ENCODE assay signal across 8 cellular contexts in the genomic region with DNA sequence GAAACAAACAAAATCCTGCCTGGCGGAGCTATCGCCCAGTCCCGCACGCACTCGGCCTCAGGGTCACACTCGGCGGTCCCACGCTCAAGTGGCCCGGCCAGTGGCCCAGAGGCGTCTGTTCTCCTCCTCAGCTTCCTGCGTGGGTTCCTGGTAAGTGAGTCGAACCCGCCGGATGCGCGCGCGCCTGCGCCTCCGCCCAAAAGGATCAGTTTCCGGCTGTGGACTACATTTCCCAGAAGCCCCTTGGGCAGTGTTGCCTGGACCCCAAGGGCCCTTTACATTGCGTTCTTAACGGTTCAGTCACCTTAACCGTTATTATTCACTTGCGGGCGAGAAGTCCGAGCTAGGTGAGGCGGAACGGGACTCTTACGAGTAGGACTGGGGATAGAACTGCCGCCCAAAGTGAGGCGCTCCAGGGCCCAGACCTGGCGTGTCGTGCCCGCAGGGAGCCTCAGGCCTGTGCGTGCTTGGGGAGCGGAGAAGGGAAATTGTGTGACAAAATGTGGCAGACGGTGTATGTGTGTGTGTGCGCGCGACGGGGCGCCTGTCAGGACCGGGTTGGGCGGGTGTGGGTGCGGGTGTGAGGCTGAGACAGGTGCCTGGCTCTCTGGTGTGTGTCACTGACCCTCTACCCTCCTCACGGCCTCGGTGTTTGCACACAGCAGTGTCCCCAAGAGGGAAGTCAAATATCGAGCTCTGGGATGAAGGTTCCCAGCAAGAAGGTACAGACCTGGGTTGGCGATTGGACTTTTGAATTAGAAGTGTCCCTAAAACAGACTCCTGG. TPM values are rescaled to one million over a fixed set of nuclear protein-coding genes. Genes with fewer than 3 reads are reported as not detected.
DNase-seq lines count a peak whose midpoint lies in the region; ATAC-seq, FAIRE-seq and TF ChIP-seq lines count a peak whose summit lies in the region.

A gene (plus strand): TSS at position 250 of the 784 bp plus-strand sequence. CDS start 1,267 bp downstream, outside the sequence.

- peak; percentile 85 for DNase-seq in GM12892 (ENCODE audit: insufficient read length)
- peak; percentile 80 for DNase-seq in NCI-H1694 (lab: John Stamatoyannopoulos, UW)
- DNase-seq in T-helper 1 cell: peak; percentile 75 to 94 (median 81)
- peak; percentile 70 for DNase-seq in amniotic stem cell (lab: John Stamatoyannopoulos, UW)
- peak; percentile 92 for DNase-seq in left ventricle myocardium inferior
- DNase-seq in posterior vena cava (ENCODE audit: low spot score): peak; percentile 97
- peak; percentile 95 for DNase-seq in upper lobe of right lung

- TF ChIP-seq CTCF in left ventricle myocardium inferior (IDR thresholded peaks at IDR 0.05; ENCODE audit: borderline replicate concordance): no peak
- TF ChIP-seq CTCF in upper lobe of right lung (IDR thresholded peaks at IDR 0.05): no peak

- intact Hi-C loops in left ventricle myocardium inferior (cut with micrococcal nuclease): no loop called here
- intact Hi-C loops in posterior vena cava (cut with DNase I): no loop called here
- intact Hi-C loops in upper lobe of right lung (cut with DNase I): no loop called here

- H3K4me1 ChIP-seq in left ventricle myocardium inferior (peaks cover 24% of the 10 kb centered on the region), upper lobe of right lung (peaks cover 10% of the 10 kb centered on the region)

- peak within 1 kb of the TSS; percentile 75 for H3K4me3 ChIP-seq in left ventricle myocardium inferior
- peak within 1 kb of the TSS; percentile 76 for H3K4me3 ChIP-seq in upper lobe of right lung

- FAIRE-seq in GM12892 (lab: Jason Lieb, UNC): peak; percentile 97

- peak; percentile 96 for TF ChIP-seq POLR2A in GM12892 (IDR thresholded peaks at IDR 0.05; ENCODE audit: low read depth, low read length)

- H3K27ac ChIP-seq in left ventricle myocardium inferior (replicated peaks) (peak within 1 kb of the TSS; percentile 85), upper lobe of right lung (peak within 1 kb of the TSS; percentile 90)

- H3K9me3 ChIP-seq in left ventricle myocardium inferior (replicated peaks) (peaks cover 10% of the 10 kb centered on the region), upper lobe of right lung (no peaks in the 10 kb centered on the region)

- H3K36me3 ChIP-seq in left ventricle myocardium inferior (peaks cover 15% of the 10 kb centered on the region), upper lobe of right lung (no peaks in the 10 kb centered on the region)

- no peaks in the 10 kb centered on the region for H3K27me3 ChIP-seq in left ventricle myocardium inferior (ENCODE audit: low read depth)
- no peaks in the 10 kb centered on the region for H3K27me3 ChIP-seq in upper lobe of right lung

- ATAC-seq in HG02885 (IDR thresholded peaks at IDR 0.05; ENCODE audit: poor library complexity, unreplicated experiment): peak; percentile 93
- peak; percentile 99 for ATAC-seq in upper lobe of right lung

RNA-seq across cellular contexts. Expression of the gene that starts here (rescaled TPM):
- polyA plus RNA-seq in GM12892 (2012; ENCODE audit: missing spikeins): 3.4 TPM
- 7.8 TPM for total RNA-seq in left ventricle myocardium inferior
- total RNA-seq in posterior vena cava: 1 to 10 TPM; 5.7 to 5.9 TPM
- total RNA-seq in upper lobe of right lung: 6.7 TPM

Comparison
In these comparisons a context has a peak if more than half of its experiments do, and no peak if none do; other contexts are left out.
1. Peak in every context shown above with its lines: DNase-seq, ATAC-seq, H3K4me3 ChIP-seq and H3K27ac ChIP-seq.